In the genomic region with DNA sequence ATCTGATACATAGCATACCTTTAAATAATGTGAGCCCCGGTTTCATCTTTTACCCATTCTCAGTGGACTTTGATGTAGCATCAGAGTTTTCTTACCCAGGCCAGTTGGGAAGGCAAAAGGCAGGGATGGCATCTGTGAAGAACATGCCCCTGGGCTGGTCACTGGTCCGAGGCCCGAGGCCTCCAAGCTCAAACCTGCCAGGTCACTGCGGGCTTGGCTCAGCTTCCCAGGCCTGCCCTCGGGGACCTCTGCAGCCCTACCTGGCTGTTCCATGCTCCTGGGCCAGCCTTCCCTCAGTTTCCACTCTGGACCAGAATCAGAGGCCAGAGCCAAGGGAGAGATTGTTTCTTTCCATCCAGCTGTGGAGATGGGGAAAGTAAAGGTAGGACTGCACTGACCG, we compare ENCODE assay signal across 31 cellular contexts. TPM values are rescaled to one million over a fixed set of nuclear protein-coding genes. Genes with fewer than 3 reads are reported as not detected.
DNase-seq lines count a peak whose midpoint lies in the region; ATAC-seq and TF ChIP-seq lines count a peak whose summit lies in the region.
"Had no signal": no experiment of that assay in that cellular context is flagged by ENCODE, and none has a peak within 500 bp of the region (broad histone marks: within the 10 kb centered on the region; RNA-seq: fewer than 3 reads in every experiment).

No MANE protein-coding gene starts in this region.

- H3K4me2 ChIP-seq in GM23338 (peak overlapping the region; percentile 72), neuronal stem cell (ENCODE audit: insufficient read depth, low read length, poor library complexity, severe bottlenecking) (no peak overlapping the region)

- ATAC-seq in GM23338 (no peak; the same call in 2 of the 3 replicates), HG02623 (IDR thresholded peaks at IDR 0.05; ENCODE audit: unreplicated experiment) (no peak)
- no peak for ATAC-seq in central memory CD8-positive, alpha-beta T cell (replicated peaks; ENCODE audit: extremely low read depth, poor library complexity, severe bottlenecking)
- ATAC-seq: activated CD8-positive, alpha-beta memory T cell treated with anti-CD3 and anti-CD28 coated beads, Interleukin-2, amount 10 ng/mL, durations not matched to agents 7 days and 5 days; body of pancreas; PC-3; Right ventricle myocardium inferior had no signal

- no peaks in the 10 kb centered on the region for H3K36me3 Mint-ChIP-seq in activated CD4-positive, alpha-beta T cell treated with anti-CD3 and anti-CD28 coated beads, Interleukin-2, amount 10 ng/mL, durations not matched to agents 7 days and 5 days (ENCODE audit: low read depth)
- no peaks in the 10 kb centered on the region for H3K36me3 Mint-ChIP-seq in GM23338 (ENCODE audit: low read depth)
- H3K36me3 Mint-ChIP-seq in central memory CD8-positive, alpha-beta T cell (ENCODE audit: insufficient read depth) = peaks cover 2% of the 10 kb centered on the region
- H3K36me3 Mint-ChIP-seq: activated CD8-positive, alpha-beta memory T cell treated with anti-CD3 and anti-CD28 coated beads, Interleukin-2, amount 10 ng/mL, durations not matched to agents 7 days and 5 days; CD14-positive monocyte had no signal

- H3K9ac ChIP-seq in neuronal stem cell (ENCODE audit: low read depth, low read length, poor library complexity) = no peak overlapping the region

- peak overlapping the region; percentile 56 for H2AK5ac ChIP-seq in neuronal stem cell (ENCODE audit: low read depth, low read length)

- no peaks in the 10 kb centered on the region for H3K79me1 ChIP-seq in neuronal stem cell (ENCODE audit: low read depth, low read length)

- H3K9me3 Mint-ChIP-seq in activated CD4-positive, alpha-beta T cell treated with anti-CD3 and anti-CD28 coated beads, Interleukin-2, amount 10 ng/mL, durations not matched to agents 7 days and 5 days = no peaks in the 10 kb centered on the region
- H3K9me3 Mint-ChIP-seq in GM23338 = no peaks in the 10 kb centered on the region
- no peaks in the 10 kb centered on the region for H3K9me3 Mint-ChIP-seq in central memory CD8-positive, alpha-beta T cell
- H3K9me3 Mint-ChIP-seq: activated CD4-positive, alpha-beta T cell treated with anti-CD3 and anti-CD28 coated beads, Interleukin-2, amount 10 ng/mL, durations not matched to agents 24 days and 14 days; CD14-positive monocyte; nephron progenitor cell had no signal

- POLR2A ChIA-PET in activated CD4-positive, alpha-beta T cell treated with anti-CD3 and anti-CD28 coated beads, Interleukin-2, amount 10 ng/mL, durations not matched to agents 7 days and 5 days (lab: Charles Lee) = no interaction called here

- H3K9me2 ChIP-seq in GM23338 (ENCODE audit: insufficient read depth) = no peaks in the 10 kb centered on the region

- peak overlapping the region; percentile 39; the same call in 1 of the 2 replicates for H3K4me3 ChIP-seq in GM23338
- H3K4me3 ChIP-seq in neuronal stem cell (ENCODE audit: low read length in 2 of 2) = no peak overlapping the region
- H3K4me3 ChIP-seq: body of pancreas had no signal

- H2BK12ac ChIP-seq in neuronal stem cell (ENCODE audit: low read length) = no peak overlapping the region

- peaks cover 12% of the 10 kb centered on the region for H3K4me1 Mint-ChIP-seq in activated CD4-positive, alpha-beta T cell treated with anti-CD3 and anti-CD28 coated beads, Interleukin-2, amount 10 ng/mL, durations not matched to agents 7 days and 5 days
- peaks cover 9% of the 10 kb centered on the region; the same call in 2 of the 3 replicates for H3K4me1 Mint-ChIP-seq in GM23338
- H3K4me1 Mint-ChIP-seq in central memory CD8-positive, alpha-beta T cell = peaks cover 12% of the 10 kb centered on the region

- H4K8ac ChIP-seq in neuronal stem cell (ENCODE audit: low read depth, low read length) = no peak overlapping the region

- peak overlapping the region; percentile 57 for H3K27ac Mint-ChIP-seq in activated CD4-positive, alpha-beta T cell treated with anti-CD3 and anti-CD28 coated beads, Interleukin-2, amount 10 ng/mL, durations not matched to agents 7 days and 5 days
- H3K27ac Mint-ChIP-seq in GM23338 = no peak overlapping the region
- H3K27ac Mint-ChIP-seq in central memory CD8-positive, alpha-beta T cell (ENCODE audit: low read depth) = no peak overlapping the region
- H3K27ac Mint-ChIP-seq: activated CD4-positive, alpha-beta T cell treated with anti-CD3 and anti-CD28 coated beads, Interleukin-2, amount 10 ng/mL, durations not matched to agents 24 days and 14 days; activated CD8-positive, alpha-beta memory T cell treated with anti-CD3 and anti-CD28 coated beads, Interleukin-2, amount 10 ng/mL, durations not matched to agents 7 days and 5 days; nephron progenitor cell had no signal

- no peak overlapping the region for H3K4me3 Mint-ChIP-seq in activated CD4-positive, alpha-beta T cell treated with anti-CD3 and anti-CD28 coated beads, Interleukin-2, amount 10 ng/mL, durations not matched to agents 7 days and 5 days
- no peak overlapping the region for H3K4me3 Mint-ChIP-seq in GM23338
- peak overlapping the region; percentile 88 for H3K4me3 Mint-ChIP-seq in central memory CD8-positive, alpha-beta T cell
- H3K4me3 Mint-ChIP-seq: activated CD8-positive, alpha-beta memory T cell treated with anti-CD3 and anti-CD28 coated beads, Interleukin-2, amount 10 ng/mL, durations not matched to agents 7 days and 5 days; nephron progenitor cell had no signal

- H3K27me3 ChIP-seq in GM23338 (ENCODE audit: insufficient read depth) (no peaks in the 10 kb centered on the region), neuronal stem cell (ENCODE audit: control insufficient read depth in 3 of 3, insufficient read depth in 3 of 3, low read depth in 1 of 3, low read length in 3 of 3) (peaks cover 0 to 33% (median 0%) of the 10 kb centered on the region in 3 experiments)
- H3K27me3 ChIP-seq: body of pancreas, upper lobe of right lung had no signal

- H2BK120ac ChIP-seq in neuronal stem cell (ENCODE audit: low read depth, low read length) = no peak overlapping the region

- H3K23ac ChIP-seq in neuronal stem cell (ENCODE audit: low read depth, low read length, poor library complexity) = no peak overlapping the region

- peak overlapping the region; percentile 80 for H2AFZ ChIP-seq in GM23338
- no peak overlapping the region for H2AFZ ChIP-seq in neuronal stem cell (ENCODE audit: low read length)

- no peak for TF ChIP-seq CTCF in GM23338 (conservative IDR thresholded peaks at IDR 0.05; ENCODE audit: low read depth in 2 of 2)

- no peak overlapping the region for H3K4ac ChIP-seq in neuronal stem cell (ENCODE audit: low read length)

- H3K27ac ChIP-seq in GM23338 (ENCODE audit: low read depth) (no peak overlapping the region), neuronal stem cell (replicated peaks; ENCODE audit: low read length) (no peak overlapping the region)
- H3K27ac ChIP-seq: 22Rv1, body of pancreas, dorsolateral prefrontal cortex, upper lobe of right lung had no signal

- H4K20me1 ChIP-seq in GM23338 (replicated peaks; ENCODE audit: insufficient read depth) = no peaks in the 10 kb centered on the region

- no peak overlapping the region for H4K91ac ChIP-seq in neuronal stem cell (ENCODE audit: low read depth, low read length, poor library complexity)

- WGBS in neuronal stem cell (ENCODE audit: extremely low coverage in 2 of 2, insufficient read length in 2 of 2, insufficient replicate concordance in 1 of 2), 2 donors = no CpG with 5 or more reads among the region's 6 CpGs

- no peaks in the 10 kb centered on the region for H3K79me2 ChIP-seq in GM23338 (replicated peaks; ENCODE audit: insufficient read depth)

- H3K14ac ChIP-seq in neuronal stem cell (ENCODE audit: low read length) = no peak overlapping the region

- CTCF ChIA-PET in activated CD4-positive, alpha-beta T cell treated with anti-CD3 and anti-CD28 coated beads, Interleukin-2, amount 10 ng/mL, durations not matched to agents 7 days and 5 days (lab: Charles Lee) = interaction anchor here (1.0 kb wide), 1 partner anchor 17 kb away, joined by 3 read pairs; no protein-coding TSS in a partner anchor

- no peaks in the 10 kb centered on the region for H3K9me3 ChIP-seq in neuronal stem cell (replicated peaks in 1 of 2; ENCODE audit: control insufficient read depth in 2 of 2, insufficient read depth in 1 of 2, low read depth in 1 of 2, low read length in 2 of 2)
- H3K9me3 ChIP-seq: body of pancreas, upper lobe of right lung had no signal

- H3K18ac ChIP-seq in neuronal stem cell (ENCODE audit: low read length) = peak overlapping the region; percentile 74

- H3K27me3 Mint-ChIP-seq in activated CD4-positive, alpha-beta T cell treated with anti-CD3 and anti-CD28 coated beads, Interleukin-2, amount 10 ng/mL, durations not matched to agents 7 days and 5 days = peaks cover 6% of the 10 kb centered on the region
- H3K27me3 Mint-ChIP-seq in GM23338 (ENCODE audit: insufficient read depth, low read depth, poor library complexity) = peaks cover 13% of the 10 kb centered on the region
- H3K27me3 Mint-ChIP-seq in central memory CD8-positive, alpha-beta T cell = no peaks in the 10 kb centered on the region

- H2BK15ac ChIP-seq in neuronal stem cell (ENCODE audit: low read length) = no peak overlapping the region

- H2BK5ac ChIP-seq in neuronal stem cell (ENCODE audit: low read length) = no peak overlapping the region

- no peaks in the 10 kb centered on the region for H3F3A ChIP-seq in GM23338 (replicated peaks; ENCODE audit: low read depth)

- H3K36me3 ChIP-seq in GM23338 (ENCODE audit: insufficient read depth) (no peaks in the 10 kb centered on the region), neuronal stem cell (replicated peaks in 1 of 2; ENCODE audit: control insufficient read depth in 2 of 2, insufficient read depth in 2 of 2, low read length in 2 of 2) (no peaks in the 10 kb centered on the region)
- H3K36me3 ChIP-seq: upper lobe of right lung had no signal

- H3K4me1 ChIP-seq in GM23338 (ENCODE audit: insufficient read depth) (peaks cover 7% of the 10 kb centered on the region; the same call in 1 of the 2 replicates), neuronal stem cell (ENCODE audit: control insufficient read depth in 2 of 2, insufficient read depth in 1 of 2, low read depth in 1 of 2, low read length in 2 of 2) (no peaks in the 10 kb centered on the region)
- H3K4me1 ChIP-seq: upper lobe of right lung had no signal

- DNase-seq in activated CD4-positive, alpha-beta T cell treated with anti-CD3 and anti-CD28 coated beads, Interleukin-2, amount 10 ng/mL, durations not matched to agents 7 days and 5 days = no peak
- no peak for DNase-seq in activated CD4-positive, alpha-beta T cell treated with anti-CD3 and anti-CD28 coated beads for 1 hour
- no peak for DNase-seq in GM23338 (ENCODE audit: low spot score)
- no peak for DNase-seq in central memory CD8-positive, alpha-beta T cell (ENCODE audit: low spot score in 2 of 2)
- DNase-seq in neuronal stem cell (ENCODE audit: low spot score) = no peak
- no peak for DNase-seq in activated CD8-positive, alpha-beta memory T cell treated with anti-CD3 and anti-CD28 coated beads, Interleukin-2, amount 50 U/mL, for 4 hours
- no peak for DNase-seq in nucleus accumbens (lab: John Stamatoyannopoulos, UW)
- DNase-seq: activated CD4-positive, alpha-beta T cell treated with anti-CD3 and anti-CD28 coated beads, Interleukin-2, amount 10 ng/mL, durations not matched to agents 24 days and 14 days; activated CD8-positive, alpha-beta memory T cell treated with anti-CD3 and anti-CD28 coated beads, Interleukin-2, amount 10 ng/mL, durations not matched to agents 7 days and 5 days; activated effector memory CD4-positive, alpha-beta T cell treated with anti-CD3 and anti-CD28 coated beads, Interleukin-2, amount 50 U/mL, for 16 hours; body of pancreas; cerebellar nuclear complex; dorsolateral prefrontal cortex; hypothalamus; midbrain; NCI-H1048; NCI-H187 treated with DMSO at 0.1 percent for 48 hours; NCI-H2171 treated with DMSO at 0.1 percent for 48 hours; NCI-H524; nephron progenitor cell; PC-3; right cardiac atrium; substantia nigra; upper lobe of right lung had no signal

RNA-seq across cellular contexts. Expression of a gene that starts 26.9 kb away (rescaled TPM):
- total RNA-seq in activated CD4-positive, alpha-beta T cell treated with anti-CD3 and anti-CD28 coated beads, Interleukin-2, amount 10 ng/mL, durations not matched to agents 7 days and 5 days = under 1 TPM in 1 of 2 experiments, not detected in 1; 0.10 TPM
- 3.9 and 4.4 TPM in 2 replicates for total RNA-seq in GM23338 (2014; rRNA removed; shearing (Covaris generic))
- 0.89 and 1.4 TPM in 2 replicates for polyA plus RNA-seq in GM23338 (2016; fragmentation: Nextera tagmentation; extraction: Ambion mirVana)
- 0.17 TPM for polyA plus RNA-seq in neuronal stem cell (2013, experiment 1 of 2)
- polyA plus RNA-seq in neuronal stem cell (2013, experiment 2 of 2) = 0.22 TPM
- total RNA-seq: endothelial cell of umbilical vein, fibroblast of lung, G401, Right ventricle myocardium inferior, upper lobe of right lung had no signal
- polyA plus RNA-seq: CD14-positive monocyte had no signal
